ENCODE assay signal across 2 cellular contexts in the genomic region with DNA sequence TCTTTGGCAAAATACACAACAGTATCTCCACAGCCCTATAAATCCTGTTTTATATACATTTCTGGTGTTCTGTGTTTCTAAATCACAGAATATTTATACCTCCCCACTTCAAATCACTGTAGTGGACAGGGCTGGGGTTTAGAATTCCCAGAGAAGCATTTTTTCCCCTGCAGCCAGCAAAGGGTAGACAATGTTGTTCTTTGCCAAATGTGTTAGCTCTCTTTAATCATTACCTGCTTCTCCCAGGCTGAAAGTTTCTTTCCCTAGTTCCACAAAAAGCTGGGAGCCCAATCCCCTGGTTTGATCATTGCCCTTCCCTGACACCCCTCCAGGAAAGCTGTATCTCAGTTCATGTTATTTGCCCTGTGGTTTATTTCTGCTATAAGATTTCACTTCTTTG.
TF ChIP-seq lines count a peak whose summit lies in the region.

No MANE protein-coding gene starts in this region.

TF ChIP-seq in liver, 16 proteins besides CTCF, POLR2A, EP300 and RAD21 (continued from another document):
- TF ChIP-seq REST (IDR thresholded peaks at IDR 0.05) (no peak), SP1 (IDR thresholded peaks at IDR 0.05) (no peak), FOXA2 (IDR thresholded peaks at IDR 0.05) (no peak), TAF1 (conservative IDR thresholded peaks at IDR 0.05) (no peak), RXRA (IDR thresholded peaks at IDR 0.05) (no peak), EGR1 (IDR thresholded peaks at IDR 0.05; ENCODE audit: low read depth in 2 of 2) (no peak), GABPA (IDR thresholded peaks at IDR 0.05 in 1 of 2, conservative IDR thresholded peaks at IDR 0.05 in 1 of 2) (no peak), ZBTB33 (IDR thresholded peaks at IDR 0.05) (no peak), FOXA1 (IDR thresholded peaks at IDR 0.05) (no peak), HNF4A (conservative IDR thresholded peaks at IDR 0.05) (no peak)

TF ChIP-seq in HepG2, 621 proteins besides CTCF, POLR2A, EP300 and RAD21 (continued from another document):
- TF ChIP-seq ATF4 (CRISPR knock-in tag; IDR thresholded peaks at IDR 0.05) (no peak), AGO2 (optimal IDR thresholded peaks at IDR 0.05; ENCODE audit: low read depth, low read length) (no peak), SRY (CRISPR knock-in tag; IDR thresholded peaks at IDR 0.05) (no peak), ISL2 (CRISPR knock-in tag; IDR thresholded peaks at IDR 0.05) (no peak), ZBTB20 (CRISPR knock-in tag; IDR thresholded peaks at IDR 0.05; ENCODE audit: borderline replicate concordance, low read depth) (no peak), KDM5B (CRISPR knock-in tag; IDR thresholded peaks at IDR 0.05; ENCODE audit: borderline replicate concordance) (no peak), TFE3 (CRISPR knock-in tag; IDR thresholded peaks at IDR 0.05) (no peak), ZC3H13 (CRISPR knock-in tag; IDR thresholded peaks at IDR 0.05) (no peak)
